In genomic region chr5:60248900-60249299, GRCh38 we compare ENCODE assay signal across 9 cellular contexts.
A peak's percentile ranks its signal among the peaks of the same experiment; 100 is the strongest.
DNase-seq lines count a peak whose midpoint lies in the region; ATAC-seq and TF ChIP-seq lines count a peak whose summit lies in the region.
"Had no signal": no experiment of that assay in that cellular context is flagged by ENCODE, and none has a peak within 500 bp of the region (broad histone marks: within the 10 kb centered on the region; RNA-seq: fewer than 3 reads in every experiment).

No MANE protein-coding gene starts in this region.

- no peak overlapping the region for H3K4me3 Mint-ChIP-seq in activated CD4-positive, alpha-beta memory T cell treated with anti-CD3 and anti-CD28 coated beads for 36 hours

- no peaks in the 10 kb centered on the region for H3K27me3 Mint-ChIP-seq in activated CD4-positive, alpha-beta memory T cell treated with anti-CD3 and anti-CD28 coated beads for 36 hours

- no peaks in the 10 kb centered on the region for H3K27me3 ChIP-seq in stomach
- peaks cover 16% of the 10 kb centered on the region for H3K27me3 ChIP-seq in A673 (replicated peaks; ENCODE audit: insufficient read depth, low read depth, low read length, poor library complexity)
- H3K27me3 ChIP-seq: brain microvascular endothelial cell had no signal

- no peaks in the 10 kb centered on the region for H3K4me1 Mint-ChIP-seq in activated CD4-positive, alpha-beta memory T cell treated with anti-CD3 and anti-CD28 coated beads for 36 hours (ENCODE audit: low read depth)

- DNase-seq in NOMO-1 treated with dmso at 0.1 percent for 144 hours (lab: John Stamatoyannopoulos, UW; ENCODE audit: unreplicated experiment), result peak; percentile 94
- no peak for DNase-seq in sciatic nerve (ENCODE audit: low spot score)
- DNase-seq in activated CD4-positive, alpha-beta memory T cell treated with anti-CD3 and anti-CD28 coated beads for 36 hours, result no peak
- no peak for DNase-seq in NCI-H526 (lab: John Stamatoyannopoulos, UW)
- DNase-seq in stomach, result no peak
- no peak for DNase-seq in A673 (ENCODE audit: low spot score)
- DNase-seq: brain microvascular endothelial cell had no signal

- TF ChIP-seq CTCF in stomach (IDR thresholded peaks at IDR 0.05) (no peak), A673 (conservative IDR thresholded peaks at IDR 0.05; ENCODE audit: low read depth, low read length) (no peak)

- WGBS in stomach, 5 donors, result 66 to 86% (median 80%) methylated on average over 1 of the region's 1 CpG

- H3K36me3 Mint-ChIP-seq in activated CD4-positive, alpha-beta memory T cell treated with anti-CD3 and anti-CD28 coated beads for 36 hours, result no peaks in the 10 kb centered on the region

- no peaks in the 10 kb centered on the region for H3K36me3 ChIP-seq in stomach
- H3K36me3 ChIP-seq in A673 (ENCODE audit: insufficient read depth, low read length, poor library complexity, severe bottlenecking), result no peaks in the 10 kb centered on the region
- H3K36me3 ChIP-seq: brain microvascular endothelial cell had no signal

- intact Hi-C loops in sciatic nerve (cut with DNase I) (no loop called here), stomach (cut with DNase I; ENCODE audit: low total_unique reads) (no loop called here), A673 (cut with micrococcal nuclease; ENCODE audit: unreplicated experiment) (no loop called here)
- intact Hi-C loops in activated CD4-positive, alpha-beta memory T cell treated with anti-CD3 and anti-CD28 coated beads for 36 hours (cut with micrococcal nuclease), result no loop called here

- CTCF ChIA-PET in activated CD4-positive, alpha-beta memory T cell treated with anti-CD3 and anti-CD28 coated beads for 36 hours (lab: Charles Lee), result no interaction called here
- CTCF ChIA-PET in A673 (lab: Charles Lee), result no interaction called here

- no peak for TF ChIP-seq POLR2A in stomach (IDR thresholded peaks at IDR 0.05)

- H3K9me3 ChIP-seq in stomach, result peaks cover 0 to 5% (median 0%) of the 10 kb centered on the region in 4 donors
- H3K9me3 ChIP-seq in A673 (ENCODE audit: low read depth, low read length, poor library complexity, severe bottlenecking), result no peaks in the 10 kb centered on the region

- H3K27ac Mint-ChIP-seq in activated CD4-positive, alpha-beta memory T cell treated with anti-CD3 and anti-CD28 coated beads for 36 hours, result no peak overlapping the region

- BruUV-seq in A673 (replicated peaks; lab: Mats Ljungman, UMichigan), result no TSS peak

- no peaks in the 10 kb centered on the region for H3K4me1 ChIP-seq in stomach
- no peaks in the 10 kb centered on the region for H3K4me1 ChIP-seq in A673 (ENCODE audit: insufficient read depth, low read length, poor library complexity, severe bottlenecking)

- no peak overlapping the region for H3K27ac ChIP-seq in stomach
- H3K27ac ChIP-seq in A673 (ENCODE audit: low read depth, low read length, poor library complexity, severe bottlenecking), result no peak overlapping the region
- H3K27ac ChIP-seq: brain microvascular endothelial cell had no signal

- no peak overlapping the region for H3K4me3 ChIP-seq in stomach
- no peak overlapping the region for H3K4me3 ChIP-seq in A673 (ENCODE audit: low read depth, low read length, poor library complexity, severe bottlenecking)

- no peak for TF ChIP-seq EP300 in stomach (IDR thresholded peaks at IDR 0.05)

- H3K9me3 Mint-ChIP-seq in activated CD4-positive, alpha-beta memory T cell treated with anti-CD3 and anti-CD28 coated beads for 36 hours, result peaks cover 6% of the 10 kb centered on the region

- peak; percentile 96 for ATAC-seq in GM19351 (IDR thresholded peaks at IDR 0.05; ENCODE audit: unreplicated experiment)
- ATAC-seq in HG03025 (IDR thresholded peaks at IDR 0.05; ENCODE audit: low FRiP score, unreplicated experiment), result peak; percentile 97
- ATAC-seq in sciatic nerve, result peak; percentile 76

- POLR2A ChIA-PET in activated CD4-positive, alpha-beta memory T cell treated with anti-CD3 and anti-CD28 coated beads for 36 hours (lab: Charles Lee), result no interaction called here
- POLR2A ChIA-PET in A673 (lab: Charles Lee; ENCODE audit: low non-redundant PET), result no interaction called here
